Comparison of ENCODE assay signal across 12 cellular contexts in the genomic region with DNA sequence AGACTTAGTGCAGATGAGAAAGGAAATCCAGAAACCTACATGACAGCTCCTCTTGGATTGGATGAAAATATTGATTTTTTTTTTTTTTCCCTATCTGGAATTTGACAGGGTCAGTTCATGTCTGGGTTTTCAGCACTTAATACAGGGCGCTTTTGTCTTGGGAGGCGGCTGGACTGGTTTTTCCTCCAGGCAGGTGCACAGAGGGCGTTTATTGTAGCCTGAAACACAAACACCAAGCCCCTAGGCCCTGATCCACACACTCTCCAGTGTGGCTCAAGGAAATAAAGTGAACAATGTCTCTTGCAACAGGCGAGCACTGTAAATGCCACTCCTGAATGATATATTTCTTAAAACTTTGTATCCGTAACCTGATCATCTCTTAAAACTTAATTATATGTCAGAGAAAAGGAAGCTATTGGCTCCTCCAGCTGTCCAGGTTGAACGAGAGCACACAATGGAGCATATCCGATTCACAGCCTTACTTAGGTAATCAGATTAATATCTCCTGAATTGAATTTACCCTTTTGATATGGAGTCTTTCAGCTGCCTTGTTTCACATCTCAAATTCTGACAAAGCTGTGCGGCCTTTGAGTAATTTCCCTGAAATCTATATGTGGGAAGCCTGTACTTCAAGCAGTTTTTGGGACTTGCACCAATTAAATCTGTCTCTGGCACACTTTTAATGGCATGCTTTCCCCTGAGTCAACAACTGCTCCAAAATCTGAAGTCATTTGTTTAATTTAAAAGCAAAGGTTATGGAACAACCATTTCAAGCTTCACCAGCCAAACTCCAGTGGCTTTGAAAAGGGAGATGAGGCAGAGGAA.
DNase-seq lines count a peak whose midpoint lies in the region; ATAC-seq lines count a peak whose summit lies in the region.
"Had no signal": no experiment of that assay in that cellular context is flagged by ENCODE, and none has a peak within 500 bp of the region (broad histone marks: within the 10 kb centered on the region; RNA-seq: fewer than 3 reads in every experiment).

No MANE protein-coding gene starts in this region.

- no peaks in the 10 kb centered on the region for H3K36me3 ChIP-seq in duodenal mucosa (ENCODE audit: control insufficient read depth in 1 of 2, insufficient read depth in 2 of 2, low read length in 2 of 2)

- H3K4me3 Mint-ChIP-seq in naive B cell: peak overlapping the region in 4 of 8 donors; percentile 4 to 64 (median 20)
- no peak overlapping the region for H3K4me3 Mint-ChIP-seq in T-helper 2 cell treated with Interferon-gamma antibody and Interleukin-4, amounts not matched to agents 5 μg/mL and 100 μg/mL, for 36 hours
- H3K4me3 Mint-ChIP-seq: CD4-positive, CD25-positive, alpha-beta regulatory T cell had no signal

- H3K27me3 Mint-ChIP-seq in naive B cell: no peaks in the 10 kb centered on the region
- H3K27me3 Mint-ChIP-seq in T-helper 2 cell treated with Interferon-gamma antibody and Interleukin-4, amounts not matched to agents 5 μg/mL and 100 μg/mL, for 36 hours (ENCODE audit: low read depth): no peaks in the 10 kb centered on the region
- H3K27me3 Mint-ChIP-seq: CD4-positive, CD25-positive, alpha-beta regulatory T cell had no signal

- peaks cover 34 to 71% (median 69%) of the 10 kb centered on the region in 3 donors for H3K4me1 Mint-ChIP-seq in naive B cell
- H3K4me1 Mint-ChIP-seq in T-helper 2 cell treated with Interferon-gamma antibody and Interleukin-4, amounts not matched to agents 5 μg/mL and 100 μg/mL, for 36 hours (ENCODE audit: low read depth): no peaks in the 10 kb centered on the region

- peak; percentile 80 for DNase-seq in COR-L47 (lab: John Stamatoyannopoulos, UW)
- DNase-seq in NCI-H187 treated with DMSO at 0.1 percent for 48 hours (lab: John Stamatoyannopoulos, UW): peak; percentile 82
- DNase-seq in naive B cell: no peak
- no peak for DNase-seq in stimulated activated CD4-positive, alpha-beta T cell treated with anti-CD3 and anti-CD28 coated beads, Interleukin-1b, Interleukin-23, amount 100 ng/mL, for 48 hours
- no peak for DNase-seq in T-helper 2 cell treated with Interferon-gamma antibody and Interleukin-4, amounts not matched to agents 5 μg/mL and 100 μg/mL, for 36 hours (ENCODE audit: low spot score)
- DNase-seq in NCI-H226: no peak
- DNase-seq: activated CD4-positive, CD25-positive, alpha-beta regulatory T cell; caudate nucleus; CD4-positive, CD25-positive, alpha-beta regulatory T cell; KBM-7 had no signal

- H3K4me3 ChIP-seq in duodenal mucosa (ENCODE audit: low read depth in 1 of 2, low read length in 2 of 2): peak overlapping the region in 1 of 2 donors; percentile 2

- H3K36me3 Mint-ChIP-seq in naive B cell: peaks cover 0 to 10% of the 10 kb centered on the region in 2 donors
- H3K36me3 Mint-ChIP-seq in T-helper 2 cell treated with Interferon-gamma antibody and Interleukin-4, amounts not matched to agents 5 μg/mL and 100 μg/mL, for 36 hours (ENCODE audit: low read depth): peaks cover 2% of the 10 kb centered on the region

- peaks cover 2 to 6% (median 3%) of the 10 kb centered on the region in 7 donors for H3K9me3 Mint-ChIP-seq in naive B cell
- H3K9me3 Mint-ChIP-seq in T-helper 2 cell treated with Interferon-gamma antibody and Interleukin-4, amounts not matched to agents 5 μg/mL and 100 μg/mL, for 36 hours: peaks cover 5% of the 10 kb centered on the region

- peaks cover 5 to 20% of the 10 kb centered on the region in 2 donors for H3K4me1 ChIP-seq in duodenal mucosa (ENCODE audit: control insufficient read depth in 1 of 2, insufficient read depth in 2 of 2, low read length in 2 of 2)

- H3K27ac ChIP-seq in duodenal mucosa (ENCODE audit: low read depth, low read length): peak overlapping the region; percentile 1

- H3K9me3 ChIP-seq in duodenal mucosa (ENCODE audit: control insufficient read depth in 1 of 2, low read length in 2 of 2): no peaks in the 10 kb centered on the region

- peak overlapping the region; percentile 4 to 82 (median 34) for H3K27ac Mint-ChIP-seq in naive B cell
- no peak overlapping the region for H3K27ac Mint-ChIP-seq in T-helper 2 cell treated with Interferon-gamma antibody and Interleukin-4, amounts not matched to agents 5 μg/mL and 100 μg/mL, for 36 hours

- no peaks in the 10 kb centered on the region for H3K27me3 ChIP-seq in duodenal mucosa (ENCODE audit: control insufficient read depth in 1 of 2, insufficient read depth in 2 of 2, low read length in 2 of 2)

- ATAC-seq in naive B cell (ENCODE audit: low read depth in 2 of 2) (no peak), GM21526 (IDR thresholded peaks at IDR 0.05; ENCODE audit: low FRiP score, unreplicated experiment) (no peak)

- H3K9ac ChIP-seq in duodenal mucosa (ENCODE audit: low read depth in 1 of 2, low read length in 2 of 2): no peak overlapping the region

Comparison
In these comparisons a context has a peak if more than half of its experiments do, and no peak if none do; other contexts are left out.
1. DNase-seq: peak in COR-L47 (single experiment) and NCI-H187 treated with DMSO at 0.1 percent for 48 hours (single experiment); none in naive B cell (single experiment), stimulated activated CD4-positive, alpha-beta T cell treated with anti-CD3 and anti-CD28 coated beads, Interleukin-1b, Interleukin-23, amount 100 ng/mL, for 48 hours (single experiment), T-helper 2 cell treated with Interferon-gamma antibody and Interleukin-4, amounts not matched to agents 5 μg/mL and 100 μg/mL, for 36 hours (single experiment) and NCI-H226 (single experiment).